8 cellular contexts compared by ENCODE assay signal in genomic region chr12:106919910-106920544, GRCh38. TPM values are rescaled to one million over a fixed set of nuclear protein-coding genes. Genes with fewer than 3 reads are reported as not detected.
DNase-seq lines count a peak whose midpoint lies in the region; ATAC-seq and TF ChIP-seq lines count a peak whose summit lies in the region.

No MANE protein-coding gene starts in this region.

- H4K20me1 ChIP-seq in DND-41 (ENCODE audit: insufficient read depth, low read length) (no peaks in the 10 kb centered on the region), neural progenitor cell (ENCODE audit: low read depth) (peaks cover 7% of the 10 kb centered on the region)

- H3K9ac ChIP-seq in DND-41 (ENCODE audit: low read depth, low read length) (no peak overlapping the region), neural progenitor cell (no peak overlapping the region)

- no peak for TF ChIP-seq POLR2A in esophagus muscularis mucosa (IDR thresholded peaks at IDR 0.05; ENCODE audit: low read depth)

- H3K4me3 ChIP-seq in DND-41 (ENCODE audit: low read depth in 1 of 2, low read length in 2 of 2) = no peak overlapping the region
- H3K4me3 ChIP-seq in esophagus muscularis mucosa = no peak overlapping the region
- H3K4me3 ChIP-seq in neural progenitor cell = no peak overlapping the region

- peak; percentile 53; the same call in 1 of the 3 replicates for ATAC-seq in DND-41 (ENCODE audit: insufficient read depth, low read depth)
- ATAC-seq in GM18517 (IDR thresholded peaks at IDR 0.05; ENCODE audit: unreplicated experiment) = no peak
- no peak for ATAC-seq in HG02884 (IDR thresholded peaks at IDR 0.05; ENCODE audit: unreplicated experiment)

- H3K79me2 ChIP-seq in DND-41 (ENCODE audit: insufficient read depth, low read length) = no peaks in the 10 kb centered on the region
- H3K79me2 ChIP-seq in neural progenitor cell (ENCODE audit: low read depth) = no peaks in the 10 kb centered on the region

- peaks cover 12% of the 10 kb centered on the region for H3K27me3 Mint-ChIP-seq in neural progenitor cell (ENCODE audit: insufficient read depth, low read depth)

- H3K9me3 ChIP-seq in DND-41 (ENCODE audit: insufficient read depth, low read length, severe bottlenecking) = peaks cover 5% of the 10 kb centered on the region
- no peaks in the 10 kb centered on the region for H3K9me3 ChIP-seq in esophagus muscularis mucosa
- peaks cover 3% of the 10 kb centered on the region for H3K9me3 ChIP-seq in neural progenitor cell (ENCODE audit: low read depth)

- no peaks in the 10 kb centered on the region for H3K27me3 ChIP-seq in DND-41 (ENCODE audit: insufficient read depth, low read length, poor library complexity)
- no peaks in the 10 kb centered on the region for H3K27me3 ChIP-seq in esophagus muscularis mucosa
- no peaks in the 10 kb centered on the region for H3K27me3 ChIP-seq in neural progenitor cell

- no peaks in the 10 kb centered on the region for H3K36me3 Mint-ChIP-seq in neural progenitor cell

- no peak overlapping the region for H3K27ac Mint-ChIP-seq in neural progenitor cell

- peaks cover 29% of the 10 kb centered on the region for H3F3A ChIP-seq in neural progenitor cell (ENCODE audit: low read depth)

- peaks cover 2% of the 10 kb centered on the region for H3K9me3 Mint-ChIP-seq in neural progenitor cell

- no peaks in the 10 kb centered on the region for H3K36me3 ChIP-seq in DND-41 (ENCODE audit: insufficient read depth, low read length)
- H3K36me3 ChIP-seq in esophagus muscularis mucosa = no peaks in the 10 kb centered on the region
- no peaks in the 10 kb centered on the region for H3K36me3 ChIP-seq in neural progenitor cell

- peak; percentile 23 for DNase-seq in DND-41
- DNase-seq in KBM-7 = peak; percentile 49
- DNase-seq in SK-MEL-5 (ENCODE audit: low read depth, low spot score) = peak; percentile 64
- no peak for DNase-seq in esophagus muscularis mucosa (ENCODE audit: extremely low spot score)
- DNase-seq in neural progenitor cell (ENCODE audit: low spot score) = peak; percentile 74
- no peak for DNase-seq in activated T-cell treated with anti-CD3 and anti-CD28 coated beads for 4 hours

- peak; percentile 80 for TF ChIP-seq CTCF in DND-41 (IDR thresholded peaks at IDR 0.05; ENCODE audit: borderline replicate concordance, extremely low read depth, low read length, poor library complexity, severe bottlenecking)
- TF ChIP-seq CTCF in esophagus muscularis mucosa (IDR thresholded peaks at IDR 0.05) = peak; percentile 74 to 83 (median 79)
- peak; percentile 95 for TF ChIP-seq CTCF in neural progenitor cell (IDR thresholded peaks at IDR 0.05)

- H2AFZ ChIP-seq in DND-41 (ENCODE audit: low read depth, low read length) (no peak overlapping the region), neural progenitor cell (replicated peaks) (no peak overlapping the region)

- in situ Hi-C loops in KBM-7 (cut with MboI; ENCODE audit: low pct_unique_long_range_greater_than_20kb, low sequenced_read_pairs) (loop anchor here (25.0 kb wide), 2 partner anchors 533 to 683 kb away; partner anchors contain the start of gene CKAP4), SK-MEL-5 (cut with HindIII; ENCODE audit: low pct_unique_long_range_greater_than_20kb, low sequenced_read_pairs) (loop anchor here (25.0 kb wide), 1 partner anchor 533 kb away; no protein-coding TSS in a partner anchor)

- H3K4me2 ChIP-seq in DND-41 (ENCODE audit: insufficient read depth, low read length) (no peak overlapping the region), neural progenitor cell (peak overlapping the region; percentile 41)

- peaks cover 42% of the 10 kb centered on the region for H3K4me1 Mint-ChIP-seq in neural progenitor cell

- TF ChIP-seq EP300 in esophagus muscularis mucosa (IDR thresholded peaks at IDR 0.05) = no peak

- H3K4me1 ChIP-seq in DND-41 (ENCODE audit: insufficient read depth, low read length) = no peaks in the 10 kb centered on the region; the same call in 1 of the 2 replicates
- no peaks in the 10 kb centered on the region for H3K4me1 ChIP-seq in esophagus muscularis mucosa
- H3K4me1 ChIP-seq in neural progenitor cell = peaks cover 28% of the 10 kb centered on the region

- intact Hi-C loops in esophagus muscularis mucosa (cut with DNase I) = loop anchor here (1.0 kb wide), 1 partner anchor 534 kb away; no protein-coding TSS in a partner anchor

- H3K27ac ChIP-seq in DND-41 (ENCODE audit: low read length) (no peak overlapping the region), esophagus muscularis mucosa (replicated peaks in 1 of 4) (no peak overlapping the region), neural progenitor cell (no peak overlapping the region)

- no peak overlapping the region for H3K4me3 Mint-ChIP-seq in neural progenitor cell

- 44% methylated on average over 4 of the region's 4 CpGs for WGBS in esophagus muscularis mucosa

RNA-seq across cellular contexts. Expression of gene TMEM263, which starts 35.7 kb away (rescaled TPM):
- total RNA-seq in SK-MEL-5 (2014; rRNA removed; shearing (Covaris generic)) = 42.7 and 44.1 TPM in 2 replicates
- 34.8 and 49.8 TPM in 2 replicates for polyA plus RNA-seq in SK-MEL-5 (2015; cell fraction: cytosol; rRNA removed)
- polyA plus RNA-seq in SK-MEL-5 (2015; cell fraction: nucleus; rRNA removed) = 23.9 and 39.5 TPM in 2 replicates
- total RNA-seq in esophagus muscularis mucosa (10 to 100 TPM; 31.1 to 39.9 (median 34.5) TPM), neural progenitor cell (ENCODE audit: low replicate concordance) (25.8 and 39.7 TPM in 2 replicates)

Comparison
In these comparisons a context has a peak if more than half of its experiments do, and no peak if none do; other contexts are left out.
1. DNase-seq: peak in DND-41 (single experiment), KBM-7 (single experiment), SK-MEL-5 (single experiment) and neural progenitor cell (single experiment); none in esophagus muscularis mucosa (single experiment) and activated T-cell treated with anti-CD3 and anti-CD28 coated beads for 4 hours (single experiment).
2. Peak in every context shown above with its lines, with median percentiles within 50 percentile points of each other: CTCF ChIP-seq.